Comparison of ENCODE assay signal across 8 cellular contexts in genomic region chr6:26199057-26199772, GRCh38.
A peak's percentile ranks its signal among the peaks of the same experiment; 100 is the strongest.
DNase-seq lines count a peak whose midpoint lies in the region; ATAC-seq and TF ChIP-seq lines count a peak whose summit lies in the region.

No MANE protein-coding gene starts in this region.

- intact Hi-C loops in left cardiac atrium (cut with DNase I): no loop called here

- DNase-seq in GM13976 (ENCODE audit: low spot score): peak; percentile 84
- DNase-seq in NCI-H1105 treated with DMSO at 0.1 percent for 48 hours (lab: John Stamatoyannopoulos, UW): peak; percentile 98
- peak in 53 of 58 donors; percentile 13 to 91 (median 49) for DNase-seq in anterior cingulate cortex (lab: John Stamatoyannopoulos, UW)
- DNase-seq in left cardiac atrium: peak; percentile 77
- peak; percentile 98 for DNase-seq in pons (ENCODE audit: low spot score)
- DNase-seq in AML-193 (lab: John Stamatoyannopoulos, UW): no peak

- in situ Hi-C loops in GM13976 (cut with MboI; ENCODE audit: low sequenced_read_pairs, unreplicated experiment): loop anchor here (10.0 kb wide), 1 partner anchor 144 kb away; a partner anchor contains a TSS

- TF ChIP-seq CTCF in GM13976 (IDR thresholded peaks at IDR 0.05; ENCODE audit: borderline replicate concordance, control extremely low read depth, extremely low read depth, insufficient read depth, missing control alignments): no peak

- ATAC-seq in HG02678 (IDR thresholded peaks at IDR 0.05; ENCODE audit: unreplicated experiment): peak; percentile 58
- ATAC-seq in SK-N-SH treated with all-trans-retinoic acid at 6 μM for 48 hours: peak; percentile 70
- ATAC-seq in left cardiac atrium: peak; percentile 85 to 86

TF ChIP-seq in SK-N-SH treated with all-trans-retinoic acid at 6 μM for 48 hours, 23 proteins besides CTCF, POLR2A, EP300 and RAD21:
- TF ChIP-seq ZNF70 (CRISPR knock-in tag; IDR thresholded peaks at IDR 0.05) (no peak), GLIS3 (CRISPR knock-in tag; IDR thresholded peaks at IDR 0.05) (0 out of 2 replicates have a peak, but pooled peaks have one; percentile 39), ZNF565 (CRISPR knock-in tag; conservative IDR thresholded peaks at IDR 0.05; ENCODE audit: low read depth) (no peak)

Comparison
In these comparisons a context has a peak if more than half of its experiments do, and no peak if none do; other contexts are left out.
1. DNase-seq: peak in GM13976 (single experiment), NCI-H1105 treated with DMSO at 0.1 percent for 48 hours (single experiment), anterior cingulate cortex (53 of 58), left cardiac atrium (single experiment) and pons (single experiment); none in AML-193 (0 of 2).
2. Peak in every context shown above with its lines, with median percentiles within 50 percentile points of each other: ATAC-seq.